Comparison of ENCODE assay signal across 9 cellular contexts in the genomic region with DNA sequence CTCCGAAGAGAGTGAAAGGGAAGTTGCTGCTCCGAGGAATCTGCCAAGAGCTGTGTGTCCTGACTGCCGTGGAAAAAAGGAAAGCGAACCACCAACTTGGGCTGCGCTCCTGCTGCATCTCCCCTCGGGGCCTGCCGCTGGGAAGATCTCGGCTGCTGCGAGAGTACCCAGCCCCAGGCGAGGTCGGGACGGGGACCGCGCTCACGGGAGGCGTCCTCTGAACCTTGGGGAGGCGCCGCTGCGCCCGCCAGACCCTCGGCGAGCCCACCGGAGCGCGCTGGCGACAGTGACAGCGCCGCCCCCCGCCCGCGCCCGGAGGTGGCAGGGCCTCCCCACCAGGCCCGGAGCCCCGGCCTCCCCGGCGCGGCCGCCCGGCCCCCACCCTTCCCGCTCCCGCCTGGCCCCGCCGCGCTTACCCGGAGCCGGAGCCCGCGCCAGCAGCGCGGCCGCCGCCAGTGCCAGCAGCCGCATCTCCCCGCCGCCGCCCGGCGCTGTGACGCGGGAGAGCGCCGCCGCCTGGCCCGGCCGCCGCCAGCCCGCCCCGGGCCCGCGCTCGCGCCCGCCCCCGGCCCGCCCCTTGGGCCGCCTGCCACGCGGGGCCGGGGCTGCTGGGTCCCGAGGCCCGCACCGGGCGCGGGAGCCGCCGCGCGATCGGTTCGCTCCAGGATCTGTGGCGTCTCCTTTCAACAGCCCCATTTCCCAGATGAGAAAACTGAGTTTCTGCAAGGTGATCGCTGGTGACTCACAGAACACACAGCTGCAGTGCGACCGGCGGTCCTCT. TPM values are rescaled to one million over a fixed set of nuclear protein-coding genes. Genes with fewer than 3 reads are reported as not detected.
DNase-seq lines count a peak whose midpoint lies in the region; ATAC-seq and TF ChIP-seq lines count a peak whose summit lies in the region.
"Had no signal": no experiment of that assay in that cellular context is flagged by ENCODE, and none has a peak within 500 bp of the region (broad histone marks: within the 10 kb centered on the region; RNA-seq: fewer than 3 reads in every experiment).

A gene with protein sequence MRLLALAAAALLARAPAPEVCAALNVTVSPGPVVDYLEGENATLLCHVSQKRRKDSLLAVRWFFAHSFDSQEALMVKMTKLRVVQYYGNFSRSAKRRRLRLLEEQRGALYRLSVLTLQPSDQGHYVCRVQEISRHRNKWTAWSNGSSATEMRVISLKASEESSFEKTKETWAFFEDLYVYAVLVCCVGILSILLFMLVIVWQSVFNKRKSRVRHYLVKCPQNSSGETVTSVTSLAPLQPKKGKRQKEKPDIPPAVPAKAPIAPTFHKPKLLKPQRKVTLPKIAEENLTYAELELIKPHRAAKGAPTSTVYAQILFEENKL (minus strand): TSS at position 508 of the 781 bp plus-strand sequence. CDS start 37 bp downstream, at position 471.

- H3K4me3 ChIP-seq in IMR-90 (ENCODE audit: insufficient read depth, low read depth, low read length) (peak within 1 kb of the TSS; percentile 66), left lung (peak within 1 kb of the TSS; percentile 39 to 43), subcutaneous abdominal adipose tissue (ENCODE audit: low read depth in 1 of 5, low read length in 5 of 5) (peak within 1 kb of the TSS; percentile 77 to 87 (median 82)), mucosa of descending colon (no peak within 1 kb of the TSS)

- H3K4me2 ChIP-seq in IMR-90 (ENCODE audit: low read depth, low read length): peak within 1 kb of the TSS; percentile 92

- H2BK15ac ChIP-seq in IMR-90 (ENCODE audit: low read depth, low read length): peak within 1 kb of the TSS; percentile 96; the same call in 1 of the 3 replicates

- no peak within 1 kb of the TSS for H3K27ac ChIP-seq in CD4-positive, alpha-beta T cell (ENCODE audit: low read depth, low read length)
- H3K27ac ChIP-seq in IMR-90 (ENCODE audit: insufficient read depth, low read length): peak within 1 kb of the TSS; percentile 86
- peak within 1 kb of the TSS; percentile 56 to 59 for H3K27ac ChIP-seq in left lung
- H3K27ac ChIP-seq in subcutaneous abdominal adipose tissue (ENCODE audit: low read depth, low read length): peak within 1 kb of the TSS; percentile 35
- H3K27ac ChIP-seq: HL-60 had no signal

- in situ Hi-C loops in IMR-90 (cut with MboI; ENCODE audit: low sequenced_read_pairs): no loop called here

- H3K36me3 Mint-ChIP-seq in CD4-positive, alpha-beta T cell (ENCODE audit: low read depth): no peaks in the 10 kb centered on the region

- peak within 1 kb of the TSS; percentile 82 for H2BK20ac ChIP-seq in IMR-90 (ENCODE audit: low read depth, low read length)

- no peak; the same call in 1 of the 2 replicates for TF ChIP-seq RAD21 in IMR-90 (IDR thresholded peaks at IDR 0.05; ENCODE audit: low read length)

- peak within 1 kb of the TSS; percentile 90 for H3K4ac ChIP-seq in IMR-90 (ENCODE audit: low read depth, low read length)

- peak within 1 kb of the TSS; percentile 89 for H2BK120ac ChIP-seq in IMR-90 (ENCODE audit: low read depth, low read length)

- peak within 1 kb of the TSS; percentile 98 for H3K14ac ChIP-seq in IMR-90 (replicated peaks; ENCODE audit: low read depth, low read length)

- H4K8ac ChIP-seq in IMR-90 (ENCODE audit: low read depth in 2 of 2, low read length in 2 of 2): peak within 1 kb of the TSS; percentile 57 to 94; a peak in 3 of 4 replicates

- H3K36me3 ChIP-seq in IMR-90 (ENCODE audit: control insufficient read depth, insufficient read depth, low read length): no peaks in the 10 kb centered on the region; the same call in 1 of the 2 replicates
- no peaks in the 10 kb centered on the region for H3K36me3 ChIP-seq in left lung
- no peaks in the 10 kb centered on the region for H3K36me3 ChIP-seq in subcutaneous abdominal adipose tissue (ENCODE audit: control insufficient read depth in 5 of 5, insufficient read depth in 5 of 5, low read length in 5 of 5)
- no peaks in the 10 kb centered on the region for H3K36me3 ChIP-seq in mucosa of descending colon (ENCODE audit: low read depth)

- intact Hi-C loops in CD4-positive, alpha-beta T cell (cut with DNase I, micrococcal nuclease): no loop called here
- intact Hi-C loops in IMR-90 (cut with micrococcal nuclease) (loop anchor here (2.0 to 10.0 kb wide), 2 partner anchors 134 to 180 kb away; a partner anchor contains a TSS), left lung (cut with DNase I) (no loop called here), mucosa of descending colon (cut with DNase I, micrococcal nuclease) (no loop called here)

- H3K9me1 ChIP-seq in IMR-90 (ENCODE audit: insufficient read depth, low read length): peaks cover 4% of the 10 kb centered on the region; the same call in 1 of the 2 replicates

- H2AK5ac ChIP-seq in IMR-90 (ENCODE audit: low read depth, low read length): peak within 1 kb of the TSS; percentile 62

- ATAC-seq in CD4-positive, alpha-beta T cell (ENCODE audit: poor library complexity): no peak
- peak; percentile 85 for ATAC-seq in IMR-90 (ENCODE audit: low read depth)
- peak; percentile 64 for ATAC-seq in left lung
- ATAC-seq in mucosa of descending colon: no peak

- H3K9ac ChIP-seq in IMR-90 (ENCODE audit: low read depth, low read length) (peak within 1 kb of the TSS; percentile 96), subcutaneous abdominal adipose tissue (ENCODE audit: low read length in 5 of 5) (peak within 1 kb of the TSS; percentile 7 to 84 (median 66))

- peak within 1 kb of the TSS; percentile 83 for H2AK9ac ChIP-seq in IMR-90 (replicated peaks; ENCODE audit: low read depth, low read length, poor library complexity)

- BruUV-seq in IMR-90 (replicated peaks; lab: Mats Ljungman, UMichigan): no TSS peak

- peak within 1 kb of the TSS; percentile 25 for H3K4me3 Mint-ChIP-seq in CD4-positive, alpha-beta T cell

- peak within 1 kb of the TSS; percentile 92 for H3K56ac ChIP-seq in IMR-90 (ENCODE audit: extremely low read depth, insufficient read depth, low read length)

- no peaks in the 10 kb centered on the region for H3K4me1 Mint-ChIP-seq in CD4-positive, alpha-beta T cell (ENCODE audit: low read depth)

- H2BK5ac ChIP-seq in IMR-90 (ENCODE audit: low read depth, low read length, poor library complexity, severe bottlenecking): peak within 1 kb of the TSS; percentile 67

- H3K27me3 Mint-ChIP-seq in CD4-positive, alpha-beta T cell: peaks cover 44% of the 10 kb centered on the region

- peak; percentile 31; the same call in 1 of the 2 replicates for TF ChIP-seq POLR2A in IMR-90 (IDR thresholded peaks at IDR 0.05; ENCODE audit: low read depth, low read length)

- H3K9me3 ChIP-seq in CD4-positive, alpha-beta T cell (ENCODE audit: control insufficient read depth, low read length): no peaks in the 10 kb centered on the region
- H3K9me3 ChIP-seq in IMR-90 (ENCODE audit: control insufficient read depth, insufficient read depth, low read length) (no peaks in the 10 kb centered on the region), left lung (no peaks in the 10 kb centered on the region), subcutaneous abdominal adipose tissue (ENCODE audit: control insufficient read depth in 5 of 5, low read length in 5 of 5) (no peaks in the 10 kb centered on the region), mucosa of descending colon (no peaks in the 10 kb centered on the region)

- WGBS in IMR-90 (ENCODE audit: extremely low coverage in 2 of 2, insufficient read length in 1 of 2), 2 experiments: 0% methylated on average over 41 of the region's 95 CpGs; no CpG with 5 or more reads in 1 of the 2 experiments

- peak within 1 kb of the TSS; percentile 88 for H4K5ac ChIP-seq in IMR-90 (ENCODE audit: low read depth, low read length)

- peak within 1 kb of the TSS; percentile 84 for H4K91ac ChIP-seq in IMR-90 (ENCODE audit: insufficient read depth, low read depth, low read length)

- no peak within 1 kb of the TSS for H3K27ac Mint-ChIP-seq in CD4-positive, alpha-beta T cell

- peak within 1 kb of the TSS; percentile 98 for H3K23ac ChIP-seq in IMR-90 (ENCODE audit: low read depth, low read length)

- peaks cover 17% of the 10 kb centered on the region; the same call in 1 of the 2 replicates for H3K4me1 ChIP-seq in IMR-90 (ENCODE audit: control insufficient read depth, insufficient read depth, low read length)
- H3K4me1 ChIP-seq in left lung: peaks cover 0 to 11% of the 10 kb centered on the region in 2 donors
- H3K4me1 ChIP-seq in subcutaneous abdominal adipose tissue (ENCODE audit: control insufficient read depth in 5 of 5, insufficient read depth in 5 of 5, low read length in 5 of 5): peaks cover 7 to 60% (median 53%) of the 10 kb centered on the region in 5 donors
- no peaks in the 10 kb centered on the region for H3K4me1 ChIP-seq in mucosa of descending colon (ENCODE audit: low read depth)

- TF ChIP-seq CTCF in CD4-positive, alpha-beta T cell (IDR thresholded peaks at IDR 0.05): no peak
- no peak for TF ChIP-seq CTCF in IMR-90 (conservative IDR thresholded peaks at IDR 0.05; ENCODE audit: low read depth, low read length)
- TF ChIP-seq CTCF in left lung (IDR thresholded peaks at IDR 0.05): no peak
- TF ChIP-seq CTCF in mucosa of descending colon (IDR thresholded peaks at IDR 0.05): no peak

- no peaks in the 10 kb centered on the region for H3K9me3 Mint-ChIP-seq in CD4-positive, alpha-beta T cell

- peak within 1 kb of the TSS; percentile 82 for H3K18ac ChIP-seq in IMR-90 (ENCODE audit: low read depth, low read length)

- H2AFZ ChIP-seq in IMR-90 (replicated peaks; ENCODE audit: low read length, poor library complexity): peak within 1 kb of the TSS; percentile 95

- POLR2A ChIA-PET in CD4-positive, alpha-beta T cell (lab: Charles Lee): no interaction called here
- POLR2A ChIA-PET in IMR-90 (lab: Charles Lee; ENCODE audit: unreplicated experiment): no interaction called here

- CTCF ChIA-PET in CD4-positive, alpha-beta T cell (lab: Charles Lee): no interaction called here
- CTCF ChIA-PET in IMR-90 (lab: Yijun Ruan, JAX): no interaction called here

- H3K27me3 ChIP-seq in CD4-positive, alpha-beta T cell (ENCODE audit: control insufficient read depth, insufficient read depth, low read length): peaks cover 22% of the 10 kb centered on the region
- H3K27me3 ChIP-seq in IMR-90 (ENCODE audit: control insufficient read depth, insufficient read depth, low read length): no peaks in the 10 kb centered on the region; the same call in 1 of the 2 replicates
- peaks cover 0 to 23% of the 10 kb centered on the region in 2 donors for H3K27me3 ChIP-seq in left lung
- no peaks in the 10 kb centered on the region for H3K27me3 ChIP-seq in subcutaneous abdominal adipose tissue (ENCODE audit: control insufficient read depth in 5 of 5, insufficient read depth in 4 of 5, low read length in 5 of 5)

- DNase-seq in CD4-positive, alpha-beta T cell: no peak
- DNase-seq in IMR-90 (peak; percentile 59), dedifferentiated amniotic fluid mesenchymal stem cell (ENCODE audit: extremely low spot score) (peak; percentile 39), left lung (peak in 1 of 2 donors; percentile 83), UCSD-AML1 (lab: John Stamatoyannopoulos, UW; ENCODE audit: unreplicated experiment) (no peak), SIG-M5 treated with dmso at 0.1 percent for 504 hours (lab: John Stamatoyannopoulos, UW; ENCODE audit: unreplicated experiment) (no peak), mucosa of descending colon (no peak)

- H3K79me1 ChIP-seq in IMR-90 (ENCODE audit: low read depth in 1 of 2, low read length in 2 of 2): peaks cover 0 to 41% of the 10 kb centered on the region in 2 experiments; a peak in 3 of 4 replicates

- dilution Hi-C loops in IMR-90 (cut with HindIII; ENCODE audit: low sequenced_read_pairs, unreplicated experiment): no loop called here

- peaks cover 6% of the 10 kb centered on the region; the same call in 1 of the 2 replicates for H4K20me1 ChIP-seq in IMR-90 (ENCODE audit: insufficient read depth, low read length)

RNA-seq across cellular contexts. Expression of the gene that starts here (rescaled TPM):
- total RNA-seq in CD4-positive, alpha-beta T cell: under 1 TPM in 1 of 2 experiments, not detected in 1; 0.05 TPM
- total RNA-seq in IMR-90 (2012; rRNA removed): 2.5 and 2.9 TPM in 2 replicates
- 2.1 and 2.4 TPM in 2 replicates for polyA plus RNA-seq in IMR-90 (2012; rRNA removed)
- 1.2 and 1.3 TPM in 2 replicates for polyA plus RNA-seq in IMR-90 (2012; cell fraction: cytosol; rRNA removed)
- polyA plus RNA-seq in IMR-90 (2012; cell fraction: nucleus; rRNA removed; ENCODE audit: low replicate concordance): 0.76 and 2.5 TPM in 2 replicates
- 10 to 100 TPM; 11.0 to 13.2 TPM for total RNA-seq in left lung
- 10 to 100 TPM in 1 of 3 donors, 1 to 10 TPM in 2; 1.5 to 13.8 (median 2.2) TPM for total RNA-seq in mucosa of descending colon

Comparison
In these comparisons a context has a peak if more than half of its experiments do, and no peak if none do; other contexts are left out.
1. ATAC-seq: peak in IMR-90 (single experiment) and left lung (single experiment); none in CD4-positive, alpha-beta T cell (single experiment) and mucosa of descending colon (single experiment).
2. DNase-seq: peak in IMR-90 (single experiment) and dedifferentiated amniotic fluid mesenchymal stem cell (single experiment); none in CD4-positive, alpha-beta T cell (0 of 10), UCSD-AML1 (single experiment), SIG-M5 treated with dmso at 0.1 percent for 504 hours (single experiment) and mucosa of descending colon (0 of 3).